19 cellular contexts compared by ENCODE assay signal in genomic region chr5:109862301-109862700, GRCh38.
DNase-seq lines count a peak whose midpoint lies in the region; ATAC-seq and TF ChIP-seq lines count a peak whose summit lies in the region.
"Had no signal": no experiment of that assay in that cellular context is flagged by ENCODE, and none has a peak within 500 bp of the region (broad histone marks: within the 10 kb centered on the region; RNA-seq: fewer than 3 reads in every experiment).

No MANE protein-coding gene starts in this region.

- H4K91ac ChIP-seq in mesenchymal stem cell (ENCODE audit: low read length) = no peak overlapping the region

- no peak overlapping the region for H4K8ac ChIP-seq in mesenchymal stem cell (ENCODE audit: low read length)

- H3K23ac ChIP-seq in mesenchymal stem cell (ENCODE audit: low read length in 2 of 2) = no peak overlapping the region

- peaks cover 49% of the 10 kb centered on the region for H3K36me3 Mint-ChIP-seq in activated naive CD8-positive, alpha-beta T cell
- peaks cover 70% of the 10 kb centered on the region for H3K36me3 Mint-ChIP-seq in activated naive CD8-positive, alpha-beta T cell treated with anti-CD3 and anti-CD28 coated beads, Interleukin-2, amount 50 U/mL, for 24 hours (ENCODE audit: low read depth)
- H3K36me3 Mint-ChIP-seq in endodermal cell (ENCODE audit: low read depth) = peaks cover 31% of the 10 kb centered on the region

- H3K4me3 Mint-ChIP-seq in activated naive CD8-positive, alpha-beta T cell = no peak overlapping the region
- no peak overlapping the region for H3K4me3 Mint-ChIP-seq in activated naive CD8-positive, alpha-beta T cell treated with anti-CD3 and anti-CD28 coated beads, Interleukin-2, amount 50 U/mL, for 24 hours
- H3K4me3 Mint-ChIP-seq in endodermal cell = no peak overlapping the region
- H3K4me3 Mint-ChIP-seq: B cell; CD4-positive, alpha-beta T cell; CD8-positive, alpha-beta T cell had no signal

- peaks cover 10% of the 10 kb centered on the region for H3K79me1 ChIP-seq in mesenchymal stem cell (replicated peaks; ENCODE audit: low read length, poor library complexity, severe bottlenecking)

- H3K4me1 ChIP-seq in MM.1S (ENCODE audit: low read length) (peaks cover 85% of the 10 kb centered on the region), PC-3 (ENCODE audit: insufficient read depth, low read length) (peaks cover 57% of the 10 kb centered on the region), mesenchymal stem cell (ENCODE audit: control insufficient read depth, insufficient read depth, low read depth, low read length) (peaks cover 2% of the 10 kb centered on the region), endodermal cell (ENCODE audit: control insufficient read depth, insufficient read depth, low read length) (peaks cover 2% of the 10 kb centered on the region)
- H3K4me1 ChIP-seq: A549, Caco-2 had no signal

- H2AFZ ChIP-seq in MM.1S (ENCODE audit: low read length) (no peak overlapping the region), PC-3 (ENCODE audit: low read length) (no peak overlapping the region), mesenchymal stem cell (ENCODE audit: low read depth, low read length) (no peak overlapping the region)

- CTCF ChIA-PET in PC-3 (lab: Charles Lee) = no interaction called here

- H3F3A ChIP-seq in MM.1S (ENCODE audit: insufficient read depth, low read length) (peaks cover 31% of the 10 kb centered on the region), PC-3 (ENCODE audit: low read length, unreplicated experiment) (peaks cover 12% of the 10 kb centered on the region)

- H3K27ac Mint-ChIP-seq in activated naive CD8-positive, alpha-beta T cell = peak overlapping the region; percentile 8
- H3K27ac Mint-ChIP-seq in activated naive CD8-positive, alpha-beta T cell treated with anti-CD3 and anti-CD28 coated beads, Interleukin-2, amount 50 U/mL, for 24 hours = no peak overlapping the region
- no peak overlapping the region for H3K27ac Mint-ChIP-seq in endodermal cell
- H3K27ac Mint-ChIP-seq: B cell; CD4-positive, alpha-beta T cell; CD8-positive, alpha-beta T cell had no signal

- BruUV-seq in PC-3 (replicated peaks; lab: Mats Ljungman, UMichigan) = no TSS peak

- POLR2A ChIA-PET in PC-3 (lab: Charles Lee; ENCODE audit: unreplicated experiment) = interaction anchor here (0.6 to 0.7 kb wide), 2 partner anchors 374 to 452 kb away, joined by 3 read pairs; partner anchors contain the start of gene PJA2

- peaks cover 76% of the 10 kb centered on the region for H3K4me1 Mint-ChIP-seq in activated naive CD8-positive, alpha-beta T cell (ENCODE audit: low read depth)
- H3K4me1 Mint-ChIP-seq in activated naive CD8-positive, alpha-beta T cell treated with anti-CD3 and anti-CD28 coated beads, Interleukin-2, amount 50 U/mL, for 24 hours = peaks cover 64% of the 10 kb centered on the region
- peaks cover 14% of the 10 kb centered on the region for H3K4me1 Mint-ChIP-seq in endodermal cell

- H2AK5ac ChIP-seq in mesenchymal stem cell (ENCODE audit: low read length, severe bottlenecking) = no peak overlapping the region

- H2BK12ac ChIP-seq in mesenchymal stem cell (ENCODE audit: low read length in 2 of 2) = no peak overlapping the region

- DNase-seq in activated naive CD8-positive, alpha-beta T cell treated with anti-CD3 and anti-CD28 coated beads, Interleukin-2, amount 50 U/mL, for 24 hours = no peak
- no peak for DNase-seq in MM.1S
- DNase-seq in PC-3 = peak; percentile 93
- DNase-seq in mesenchymal stem cell = no peak
- DNase-seq in left cardiac atrium = no peak
- no peak for DNase-seq in endodermal cell
- DNase-seq: AML-193; Caco-2; Calu3; CD4-positive, alpha-beta T cell; CD8-positive, alpha-beta T cell; DMS79 treated with DMSO at 0.1 percent for 48 hours; GF-D8 had no signal

- H3K4ac ChIP-seq in mesenchymal stem cell (ENCODE audit: low read depth in 1 of 2, low read length in 2 of 2) = no peak overlapping the region

- H3K36me3 ChIP-seq in MM.1S (replicated peaks; ENCODE audit: insufficient read depth, low read length) = peaks cover 24% of the 10 kb centered on the region
- H3K36me3 ChIP-seq in PC-3 (ENCODE audit: low read depth, low read length) = 0 out of 2 replicates have a peak, but pooled peaks cover 3% of the 10 kb centered on the region
- H3K36me3 ChIP-seq in mesenchymal stem cell (ENCODE audit: control insufficient read depth in 1 of 2, insufficient read depth in 2 of 2, low read depth in 1 of 2, low read length in 2 of 2) = peaks cover 6 to 42% of the 10 kb centered on the region in 2 experiments
- peaks cover 49% of the 10 kb centered on the region for H3K36me3 ChIP-seq in endodermal cell (ENCODE audit: control insufficient read depth, insufficient read depth, low read length)

- intact Hi-C loops in PC-3 (cut with micrococcal nuclease) (no loop called here), left cardiac atrium (cut with DNase I) (no loop called here)

- H3K9me3 ChIP-seq in MM.1S (replicated peaks; ENCODE audit: insufficient read depth, low read length) (no peaks in the 10 kb centered on the region), PC-3 (ENCODE audit: low read length) (no peaks in the 10 kb centered on the region), mesenchymal stem cell (ENCODE audit: control insufficient read depth, low read length) (no peaks in the 10 kb centered on the region), endodermal cell (ENCODE audit: control insufficient read depth, low read length) (no peaks in the 10 kb centered on the region)
- H3K9me3 ChIP-seq: A549, Caco-2 had no signal

- H3K27me3 Mint-ChIP-seq in activated naive CD8-positive, alpha-beta T cell = no peaks in the 10 kb centered on the region
- H3K27me3 Mint-ChIP-seq in activated naive CD8-positive, alpha-beta T cell treated with anti-CD3 and anti-CD28 coated beads, Interleukin-2, amount 50 U/mL, for 24 hours = no peaks in the 10 kb centered on the region
- no peaks in the 10 kb centered on the region for H3K27me3 Mint-ChIP-seq in endodermal cell (ENCODE audit: insufficient read depth)
- H3K27me3 Mint-ChIP-seq: B cell; CD4-positive, alpha-beta T cell had no signal

- H4K20me1 ChIP-seq in MM.1S (ENCODE audit: insufficient read depth, low read length) = no peaks in the 10 kb centered on the region
- no peaks in the 10 kb centered on the region for H4K20me1 ChIP-seq in PC-3 (ENCODE audit: low read length)
- H4K20me1 ChIP-seq: BLaER1 treated with 17β-estradiol and CSF1 and Interleukin-3, amounts not matched to agents 10 nM and 100 nM had no signal

- no peak overlapping the region for H2BK5ac ChIP-seq in mesenchymal stem cell (ENCODE audit: low read depth, low read length, poor library complexity, severe bottlenecking)

- no peak overlapping the region for H2BK15ac ChIP-seq in mesenchymal stem cell (ENCODE audit: low read depth, poor library complexity, severe bottlenecking)

- no peak overlapping the region for H3K14ac ChIP-seq in mesenchymal stem cell (ENCODE audit: low read length in 2 of 2)

- peaks cover 37% of the 10 kb centered on the region for H3K79me2 ChIP-seq in MM.1S (ENCODE audit: low read length)
- H3K79me2 ChIP-seq in PC-3 (ENCODE audit: low read length) = no peaks in the 10 kb centered on the region

- H3K27ac ChIP-seq in MM.1S (ENCODE audit: low read length) = no peak overlapping the region
- peak overlapping the region; percentile 41 for H3K27ac ChIP-seq in PC-3 (ENCODE audit: low read length)
- H3K27ac ChIP-seq in mesenchymal stem cell (ENCODE audit: low read length, poor library complexity, severe bottlenecking) = no peak overlapping the region
- H3K27ac ChIP-seq in endodermal cell (ENCODE audit: low read depth, low read length) = no peak overlapping the region
- H3K27ac ChIP-seq: 22Rv1; A549; BLaER1 treated with 17β-estradiol and CSF1 and Interleukin-3, amounts not matched to agents 10 nM and 100 nM; C4-2B had no signal

- no peak overlapping the region for H3K9ac ChIP-seq in MM.1S (ENCODE audit: low read length)
- no peak overlapping the region for H3K9ac ChIP-seq in PC-3 (ENCODE audit: low read length)
- H3K9ac ChIP-seq in mesenchymal stem cell (ENCODE audit: low read length) = no peak overlapping the region
- no peak overlapping the region for H3K9ac ChIP-seq in endodermal cell (ENCODE audit: extremely low read depth, low read length, poor library complexity, severe bottlenecking)
- H3K9ac ChIP-seq: BLaER1 treated with 17β-estradiol and CSF1 and Interleukin-3, amounts not matched to agents 10 nM and 100 nM had no signal

- no peak for ATAC-seq in activated naive CD8-positive, alpha-beta T cell treated with anti-CD3 and anti-CD28 coated beads, Interleukin-2, amount 50 U/mL, for 24 hours
- ATAC-seq in PC-3 (no peak), left cardiac atrium (no peak)
- ATAC-seq: A549; CD8-positive, alpha-beta T cell had no signal

- WGBS in mesenchymal stem cell = 90% methylated on average over 2 of the region's 2 CpGs
- WGBS in endodermal cell (ENCODE audit: insufficient coverage in 1 of 2, insufficient read length in 1 of 2), 2 experiments = 93% methylated on average over 2 of the region's 2 CpGs

- H2BK120ac ChIP-seq in mesenchymal stem cell (ENCODE audit: low read depth, low read length) = no peak overlapping the region

- H3K9me2 ChIP-seq in MM.1S (replicated peaks; ENCODE audit: insufficient read depth, low read length) (no peaks in the 10 kb centered on the region), PC-3 (replicated peaks; ENCODE audit: low read length) (no peaks in the 10 kb centered on the region)

- no peak overlapping the region for H3K18ac ChIP-seq in mesenchymal stem cell (ENCODE audit: low read depth in 1 of 2, low read length in 2 of 2)

- H3K9me3 Mint-ChIP-seq in activated naive CD8-positive, alpha-beta T cell (ENCODE audit: low read depth) = no peaks in the 10 kb centered on the region
- no peaks in the 10 kb centered on the region for H3K9me3 Mint-ChIP-seq in activated naive CD8-positive, alpha-beta T cell treated with anti-CD3 and anti-CD28 coated beads, Interleukin-2, amount 50 U/mL, for 24 hours
- H3K9me3 Mint-ChIP-seq in endodermal cell = no peaks in the 10 kb centered on the region
- H3K9me3 Mint-ChIP-seq: CD4-positive, alpha-beta T cell; CD8-positive, alpha-beta T cell had no signal

- H3K27me3 ChIP-seq in MM.1S (replicated peaks; ENCODE audit: insufficient read depth, low read length) (no peaks in the 10 kb centered on the region), PC-3 (ENCODE audit: low read length) (no peaks in the 10 kb centered on the region), mesenchymal stem cell (ENCODE audit: control insufficient read depth in 1 of 2, insufficient read depth in 1 of 2, low read length in 2 of 2) (no peaks in the 10 kb centered on the region), endodermal cell (ENCODE audit: control insufficient read depth, insufficient read depth, low read length, poor library complexity, severe bottlenecking) (no peaks in the 10 kb centered on the region)
- H3K27me3 ChIP-seq: BLaER1 treated with 17β-estradiol and CSF1 and Interleukin-3, amounts not matched to agents 10 nM and 100 nM had no signal

- H3K4me2 ChIP-seq in MM.1S (ENCODE audit: low read depth, low read length) (0 out of 2 replicates have a peak overlapping the region, but pooled peaks have one; percentile 5), PC-3 (ENCODE audit: low read length) (peak overlapping the region; percentile 62), mesenchymal stem cell (ENCODE audit: low read length, poor library complexity, severe bottlenecking) (no peak overlapping the region)
- H3K4me2 ChIP-seq: A549; BLaER1 treated with 17β-estradiol and CSF1 and Interleukin-3, amounts not matched to agents 10 nM and 100 nM had no signal

- no peak for TF ChIP-seq CTCF in MM.1S (IDR thresholded peaks at IDR 0.05; ENCODE audit: low read length)
- TF ChIP-seq CTCF in PC-3 (conservative IDR thresholded peaks at IDR 0.05; ENCODE audit: low read depth, low read length) = no peak
- no peak for TF ChIP-seq CTCF in endodermal cell (conservative IDR thresholded peaks at IDR 0.05)

- H3K4me3 ChIP-seq in MM.1S (ENCODE audit: low read length) (no peak overlapping the region), PC-3 (ENCODE audit: low read length) (no peak overlapping the region), mesenchymal stem cell (ENCODE audit: insufficient read depth in 1 of 2, low read depth in 1 of 2, low read length in 2 of 2) (no peak overlapping the region), endodermal cell (ENCODE audit: low read length) (no peak overlapping the region)
- H3K4me3 ChIP-seq: A549; BLaER1 treated with 17β-estradiol and CSF1 and Interleukin-3, amounts not matched to agents 10 nM and 100 nM had no signal
